In the genomic region with DNA sequence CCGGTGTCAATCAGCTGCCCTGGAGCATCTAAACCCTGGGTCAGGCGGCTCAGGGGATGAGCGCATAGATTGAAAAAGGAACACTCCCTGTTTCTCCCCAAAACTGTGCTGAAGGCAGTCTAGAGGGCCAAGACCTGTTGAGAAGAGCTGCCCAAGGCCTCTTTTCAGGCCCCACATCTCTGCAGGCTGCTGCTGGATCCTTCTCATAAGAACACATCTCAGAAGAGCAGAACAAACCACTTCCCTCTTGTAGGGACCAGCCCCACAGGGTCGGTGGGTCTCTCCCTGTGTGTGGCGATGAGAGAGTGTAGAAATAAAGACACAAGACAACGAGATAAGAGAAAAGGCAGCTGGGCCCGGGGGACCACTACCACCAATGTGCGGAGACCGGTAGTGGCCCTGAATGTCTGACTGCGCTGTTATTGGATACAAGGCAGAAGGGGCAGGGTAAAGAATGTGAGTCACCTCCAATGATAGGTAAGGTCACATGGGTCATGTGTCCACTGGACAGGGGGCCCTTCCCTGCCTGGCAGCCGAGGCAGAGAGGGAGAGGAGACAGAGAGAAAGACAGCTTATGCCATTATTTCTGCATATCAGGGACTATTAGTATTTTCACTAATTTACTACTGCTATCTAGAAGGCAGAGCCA, we compare ENCODE assay signal across 1 cellular context.
A peak's percentile ranks its signal among the peaks of the same experiment; 100 is the strongest.
TF ChIP-seq lines count a peak whose summit lies in the region.

No MANE protein-coding gene starts in this region.

TF ChIP-seq in HepG2, 621 proteins besides CTCF, POLR2A, EP300 and RAD21:
- TF ChIP-seq SAP130 (CRISPR knock-in tag; IDR thresholded peaks at IDR 0.05; ENCODE audit: low read depth) (peak; percentile 50; the same call in 1 of the 2 replicates), NFYB (CRISPR knock-in tag; IDR thresholded peaks at IDR 0.05) (peak; percentile 44), FOSL2 (CRISPR knock-in tag; IDR thresholded peaks at IDR 0.05) (peak; percentile 73), NR2F1 (CRISPR knock-in tag; IDR thresholded peaks at IDR 0.05) (peak in 1 of 2 experiments; percentile 28; a peak in 1 of 4 replicates), ZNF350 (CRISPR knock-in tag; IDR thresholded peaks at IDR 0.05; ENCODE audit: borderline replicate concordance, low read depth) (0 out of 2 replicates have a peak, but pooled peaks have one; percentile 1), NFYC (CRISPR knock-in tag; IDR thresholded peaks at IDR 0.05) (peak; percentile 36), ZFY (CRISPR knock-in tag; IDR thresholded peaks at IDR 0.05) (0 out of 2 replicates have a peak, but pooled peaks have one; percentile 9), ZSCAN31 (CRISPR knock-in tag; IDR thresholded peaks at IDR 0.05; ENCODE audit: low read depth) (0 out of 2 replicates have a peak, but pooled peaks have one; percentile 21), RARA (CRISPR knock-in tag; IDR thresholded peaks at IDR 0.05) (peak; percentile 18; the same call in 1 of the 2 replicates)
